28 cellular contexts compared by ENCODE assay signal in the genomic region with DNA sequence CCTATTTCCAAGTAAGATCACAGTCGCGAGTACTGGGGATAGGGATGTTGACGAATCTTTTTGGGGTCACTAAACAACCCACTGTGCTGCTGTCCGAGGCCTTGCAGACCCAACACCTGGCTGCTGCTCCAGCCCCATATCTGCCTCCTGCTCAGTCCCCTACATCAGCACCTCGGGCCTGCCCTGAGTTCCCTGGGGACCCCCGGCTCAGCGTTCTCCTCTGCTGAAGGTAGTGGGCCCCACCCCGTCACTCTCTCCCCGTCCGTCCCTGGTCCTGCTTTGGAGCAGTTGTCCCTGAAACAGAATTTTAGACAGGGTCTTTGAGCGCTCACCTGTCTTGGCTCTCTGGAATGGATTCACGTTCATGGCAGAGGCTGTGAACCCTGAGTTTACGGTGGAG.
"Had no signal": no experiment of that assay in that cellular context is flagged by ENCODE, and none has a peak within 500 bp of the region (broad histone marks: within the 10 kb centered on the region; RNA-seq: fewer than 3 reads in every experiment).

No MANE protein-coding gene starts in this region.

- H3K9me3 ChIP-seq: colonic mucosa, esophagus muscularis mucosa, esophagus squamous epithelium, gastrocnemius medialis, gastroesophageal sphincter, heart left ventricle had no signal

- H3K4me1 ChIP-seq: colonic mucosa, foreskin keratinocyte, gastrocnemius medialis had no signal

- H3K36me3 ChIP-seq: colonic mucosa, esophagus muscularis mucosa, esophagus squamous epithelium, gastrocnemius medialis, gastroesophageal sphincter, heart left ventricle had no signal

- H3K4me3 ChIP-seq: colonic mucosa, coronary artery, dorsolateral prefrontal cortex, esophagus muscularis mucosa, esophagus squamous epithelium, gastrocnemius medialis, gastroesophageal sphincter, heart left ventricle had no signal

- DNase-seq: colonic mucosa; cortex of kidney; dermis blood vessel endothelial cell; dorsolateral prefrontal cortex; effector CD4-positive, alpha-beta T cell; effector CD8-positive, alpha-beta T cell; effector memory CD4-positive, alpha-beta T cell; effector memory CD8-positive, alpha-beta T cell; endodermal cell; erythroblast; esophagus squamous epithelium; foreskin fibroblast; foreskin keratinocyte; foreskin melanocyte; gastrocnemius medialis; glutamatergic neuron; head of caudate nucleus had no signal

- H3K27me3 ChIP-seq: colonic mucosa, dorsolateral prefrontal cortex, esophagus muscularis mucosa, gastroesophageal sphincter had no signal

- ATAC-seq: effector memory CD8-positive, alpha-beta T cell; esophagus mucosa; foreskin keratinocyte; gastrocnemius medialis; gastroesophageal sphincter; heart left ventricle had no signal

- H3K27ac ChIP-seq: colonic mucosa, coronary artery, dorsolateral prefrontal cortex, epithelial cell of prostate, esophagus muscularis mucosa, esophagus squamous epithelium, foreskin keratinocyte, gastrocnemius medialis, gastroesophageal sphincter, heart left ventricle had no signal

- H3K9me3 Mint-ChIP-seq: dendritic cell treated with granulocyte-macrophage colony-stimulating factor and Interleukin-4, amounts not matched to agents 40 ng/mL and 50 ng/mL, for 4 days; effector memory CD8-positive, alpha-beta T cell had no signal

- FAIRE-seq: colon, endometrium, endothelial cell of umbilical vein, frontal cortex had no signal

- H3K27ac Mint-ChIP-seq: dendritic cell treated with granulocyte-macrophage colony-stimulating factor and Interleukin-4, amounts not matched to agents 40 ng/mL and 50 ng/mL, for 4 days; effector memory CD8-positive, alpha-beta T cell; endodermal cell had no signal

- H3K4me3 Mint-ChIP-seq: dendritic cell treated with granulocyte-macrophage colony-stimulating factor and Interleukin-4, amounts not matched to agents 40 ng/mL and 50 ng/mL, for 4 days; effector memory CD8-positive, alpha-beta T cell; endodermal cell had no signal
